Comparison of ENCODE assay signal across 2 cellular contexts in the genomic region with DNA sequence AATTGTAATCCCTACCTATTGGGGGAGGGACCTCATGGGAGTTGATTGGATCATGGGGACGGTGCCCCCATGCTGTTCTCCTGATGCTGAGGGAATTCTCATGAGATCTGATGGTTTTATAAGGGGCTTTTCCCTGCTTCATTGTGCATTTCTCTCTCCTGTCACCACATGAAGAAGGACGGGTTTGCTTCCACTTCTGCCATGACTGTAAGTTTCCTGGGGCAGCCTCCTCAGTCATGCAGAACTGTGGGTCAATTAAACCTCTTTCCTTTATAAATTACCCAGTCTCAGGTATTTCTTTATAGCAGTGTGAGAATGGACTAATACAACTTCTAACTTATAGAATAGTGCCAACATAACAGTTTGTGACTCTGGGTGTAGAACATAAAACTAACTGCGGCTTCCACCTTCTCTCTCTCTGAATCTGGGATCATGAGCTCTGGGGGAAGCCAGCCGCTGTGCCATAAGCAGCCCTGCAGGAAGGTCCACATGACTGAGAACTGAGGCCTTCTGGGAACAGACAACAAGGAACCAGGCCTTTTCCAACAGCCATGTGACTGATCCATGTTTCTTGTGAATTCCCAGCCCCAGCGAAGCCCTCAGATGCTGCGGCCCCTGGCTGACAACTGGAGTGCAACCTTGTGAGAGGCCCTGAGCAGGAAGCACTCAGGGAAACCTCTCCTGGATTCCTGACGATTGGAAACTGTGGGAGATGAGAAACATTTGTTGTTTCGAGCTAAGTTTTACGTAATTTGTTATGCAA.
A peak's percentile ranks its signal among the peaks of the same experiment; 100 is the strongest.
TF ChIP-seq lines count a peak whose summit lies in the region.

No MANE protein-coding gene starts in this region.

TF ChIP-seq in GM23338, 12 proteins besides CTCF, POLR2A, EP300 and RAD21:
- no peak for TF ChIP-seq ZNF331 (CRISPR knock-in tag; IDR thresholded peaks at IDR 0.05; ENCODE audit: low read depth)
- TF ChIP-seq, protein P1, sequence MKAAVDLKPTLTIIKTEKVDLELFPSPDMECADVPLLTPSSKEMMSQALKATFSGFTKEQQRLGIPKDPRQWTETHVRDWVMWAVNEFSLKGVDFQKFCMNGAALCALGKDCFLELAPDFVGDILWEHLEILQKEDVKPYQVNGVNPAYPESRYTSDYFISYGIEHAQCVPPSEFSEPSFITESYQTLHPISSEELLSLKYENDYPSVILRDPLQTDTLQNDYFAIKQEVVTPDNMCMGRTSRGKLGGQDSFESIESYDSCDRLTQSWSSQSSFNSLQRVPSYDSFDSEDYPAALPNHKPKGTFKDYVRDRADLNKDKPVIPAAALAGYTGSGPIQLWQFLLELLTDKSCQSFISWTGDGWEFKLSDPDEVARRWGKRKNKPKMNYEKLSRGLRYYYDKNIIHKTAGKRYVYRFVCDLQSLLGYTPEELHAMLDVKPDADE (IDR thresholded peaks at IDR 0.05), result no peak
- TF ChIP-seq CREB1 (CRISPR knock-in tag; IDR thresholded peaks at IDR 0.05; ENCODE audit: low read depth), result no peak
- TF ChIP-seq, protein P2, sequence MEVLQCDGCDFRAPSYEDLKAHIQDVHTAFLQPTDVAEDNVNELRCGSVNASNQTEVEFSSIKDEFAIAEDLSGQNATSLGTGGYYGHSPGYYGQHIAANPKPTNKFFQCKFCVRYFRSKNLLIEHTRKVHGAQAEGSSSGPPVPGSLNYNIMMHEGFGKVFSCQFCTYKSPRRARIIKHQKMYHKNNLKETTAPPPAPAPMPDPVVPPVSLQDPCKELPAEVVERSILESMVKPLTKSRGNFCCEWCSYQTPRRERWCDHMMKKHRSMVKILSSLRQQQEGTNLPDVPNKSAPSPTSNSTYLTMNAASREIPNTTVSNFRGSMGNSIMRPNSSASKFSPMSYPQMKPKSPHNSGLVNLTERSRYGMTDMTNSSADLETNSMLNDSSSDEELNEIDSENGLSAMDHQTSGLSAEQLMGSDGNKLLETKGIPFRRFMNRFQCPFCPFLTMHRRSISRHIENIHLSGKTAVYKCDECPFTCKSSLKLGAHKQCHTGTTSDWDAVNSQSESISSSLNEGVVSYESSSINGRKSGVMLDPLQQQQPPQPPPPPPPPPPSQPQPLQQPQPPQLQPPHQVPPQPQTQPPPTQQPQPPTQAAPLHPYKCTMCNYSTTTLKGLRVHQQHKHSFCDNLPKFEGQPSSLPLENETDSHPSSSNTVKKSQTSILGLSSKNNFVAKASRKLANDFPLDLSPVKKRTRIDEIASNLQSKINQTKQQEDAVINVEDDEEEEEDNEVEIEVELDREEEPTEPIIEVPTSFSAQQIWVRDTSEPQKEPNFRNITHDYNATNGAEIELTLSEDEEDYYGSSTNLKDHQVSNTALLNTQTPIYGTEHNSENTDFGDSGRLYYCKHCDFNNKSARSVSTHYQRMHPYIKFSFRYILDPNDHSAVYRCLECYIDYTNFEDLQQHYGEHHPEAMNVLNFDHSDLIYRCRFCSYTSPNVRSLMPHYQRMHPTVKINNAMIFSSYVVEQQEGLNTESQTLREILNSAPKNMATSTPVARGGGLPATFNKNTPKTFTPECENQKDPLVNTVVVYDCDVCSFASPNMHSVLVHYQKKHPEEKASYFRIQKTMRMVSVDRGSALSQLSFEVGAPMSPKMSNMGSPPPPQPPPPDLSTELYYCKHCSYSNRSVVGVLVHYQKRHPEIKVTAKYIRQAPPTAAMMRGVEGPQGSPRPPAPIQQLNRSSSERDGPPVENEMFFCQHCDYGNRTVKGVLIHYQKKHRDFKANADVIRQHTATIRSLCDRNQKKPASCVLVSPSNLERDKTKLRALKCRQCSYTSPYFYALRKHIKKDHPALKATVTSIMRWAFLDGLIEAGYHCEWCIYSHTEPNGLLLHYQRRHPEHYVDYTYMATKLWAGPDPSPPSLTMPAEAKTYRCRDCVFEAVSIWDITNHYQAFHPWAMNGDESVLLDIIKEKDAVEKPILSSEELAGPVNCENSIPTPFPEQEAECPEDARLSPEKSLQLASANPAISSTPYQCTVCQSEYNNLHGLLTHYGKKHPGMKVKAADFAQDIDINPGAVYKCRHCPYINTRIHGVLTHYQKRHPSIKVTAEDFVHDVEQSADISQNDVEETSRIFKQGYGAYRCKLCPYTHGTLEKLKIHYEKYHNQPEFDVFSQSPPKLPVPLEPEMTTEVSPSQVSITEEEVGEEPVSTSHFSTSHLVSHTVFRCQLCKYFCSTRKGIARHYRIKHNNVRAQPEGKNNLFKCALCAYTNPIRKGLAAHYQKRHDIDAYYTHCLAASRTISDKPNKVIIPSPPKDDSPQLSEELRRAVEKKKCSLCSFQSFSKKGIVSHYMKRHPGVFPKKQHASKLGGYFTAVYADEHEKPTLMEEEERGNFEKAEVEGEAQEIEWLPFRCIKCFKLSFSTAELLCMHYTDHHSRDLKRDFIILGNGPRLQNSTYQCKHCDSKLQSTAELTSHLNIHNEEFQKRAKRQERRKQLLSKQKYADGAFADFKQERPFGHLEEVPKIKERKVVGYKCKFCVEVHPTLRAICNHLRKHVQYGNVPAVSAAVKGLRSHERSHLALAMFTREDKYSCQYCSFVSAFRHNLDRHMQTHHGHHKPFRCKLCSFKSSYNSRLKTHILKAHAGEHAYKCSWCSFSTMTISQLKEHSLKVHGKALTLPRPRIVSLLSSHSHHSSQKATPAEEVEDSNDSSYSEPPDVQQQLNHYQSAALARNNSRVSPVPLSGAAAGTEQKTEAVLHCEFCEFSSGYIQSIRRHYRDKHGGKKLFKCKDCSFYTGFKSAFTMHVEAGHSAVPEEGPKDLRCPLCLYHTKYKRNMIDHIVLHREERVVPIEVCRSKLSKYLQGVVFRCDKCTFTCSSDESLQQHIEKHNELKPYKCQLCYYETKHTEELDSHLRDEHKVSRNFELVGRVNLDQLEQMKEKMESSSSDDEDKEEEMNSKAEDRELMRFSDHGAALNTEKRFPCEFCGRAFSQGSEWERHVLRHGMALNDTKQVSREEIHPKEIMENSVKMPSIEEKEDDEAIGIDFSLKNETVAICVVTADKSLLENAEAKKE (CRISPR knock-in tag; IDR thresholded peaks at IDR 0.05), result no peak
- no peak for TF ChIP-seq NANOG (IDR thresholded peaks at IDR 0.05; ENCODE audit: borderline replicate concordance)

TF ChIP-seq in H1, 55 proteins besides CTCF, POLR2A, EP300 and RAD21:
- TF ChIP-seq, protein P3, sequence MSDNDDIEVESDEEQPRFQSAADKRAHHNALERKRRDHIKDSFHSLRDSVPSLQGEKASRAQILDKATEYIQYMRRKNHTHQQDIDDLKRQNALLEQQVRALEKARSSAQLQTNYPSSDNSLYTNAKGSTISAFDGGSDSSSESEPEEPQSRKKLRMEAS (IDR thresholded peaks at IDR 0.05), result peak; percentile 54; the same call in 1 of the 2 replicates
- TF ChIP-seq POLR2AphosphoS5 (IDR thresholded peaks at IDR 0.05; ENCODE audit: low read depth, low read length) (no peak), CREB1 (IDR thresholded peaks at IDR 0.05) (no peak), TCF12 (IDR thresholded peaks at IDR 0.05; ENCODE audit: low read depth, low read length) (no peak), SIN3A (conservative IDR thresholded peaks at IDR 0.05 in 1 of 2, IDR thresholded peaks at IDR 0.05 in 1 of 2; ENCODE audit: low read depth in 1 of 2, low read length in 2 of 2) (no peak)
- TF ChIP-seq, protein P4, sequence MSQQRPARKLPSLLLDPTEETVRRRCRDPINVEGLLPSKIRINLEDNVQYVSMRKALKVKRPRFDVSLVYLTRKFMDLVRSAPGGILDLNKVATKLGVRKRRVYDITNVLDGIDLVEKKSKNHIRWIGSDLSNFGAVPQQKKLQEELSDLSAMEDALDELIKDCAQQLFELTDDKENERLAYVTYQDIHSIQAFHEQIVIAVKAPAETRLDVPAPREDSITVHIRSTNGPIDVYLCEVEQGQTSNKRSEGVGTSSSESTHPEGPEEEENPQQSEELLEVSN (IDR thresholded peaks at IDR 0.05), result no peak
